ENCODE assay signal across 12 cellular contexts in the genomic region with DNA sequence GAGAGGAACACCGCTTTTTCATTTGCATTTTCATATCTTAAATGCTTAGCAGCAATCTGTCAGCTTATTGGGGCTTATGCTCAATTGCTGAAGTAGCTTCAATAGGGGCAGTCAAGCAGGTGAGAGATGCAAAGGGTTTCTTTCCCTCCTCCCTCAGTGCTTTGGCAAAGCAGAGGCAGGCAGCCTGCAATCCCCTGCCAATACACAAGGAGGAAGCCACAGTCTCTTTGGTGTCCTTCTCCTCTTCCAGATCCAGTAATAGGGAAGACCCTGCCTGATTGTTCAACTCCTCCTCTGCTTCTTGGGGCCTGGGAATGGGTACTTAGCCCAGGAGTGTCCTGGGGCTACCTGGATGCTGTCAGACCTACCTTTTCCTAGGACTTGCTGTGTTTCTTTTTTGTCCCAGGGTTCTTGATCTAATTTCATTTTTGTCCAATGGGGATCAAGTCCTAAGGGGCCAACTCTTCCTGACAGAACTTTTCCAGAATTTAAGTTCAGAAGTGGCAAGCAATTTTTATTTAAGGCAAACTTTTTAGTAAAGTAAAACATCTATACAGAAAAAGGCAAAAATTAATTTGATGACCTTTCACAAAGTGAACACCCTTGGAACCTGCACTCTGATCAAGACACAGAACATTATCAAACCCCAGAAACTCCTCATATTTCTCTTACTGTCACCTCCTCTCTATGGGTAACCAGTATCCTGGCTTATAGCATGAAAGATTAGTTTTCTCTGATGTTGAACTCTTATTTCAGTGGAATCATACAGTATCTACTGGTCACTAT.
A peak's percentile ranks its signal among the peaks of the same experiment; 100 is the strongest.
DNase-seq lines count a peak whose midpoint lies in the region; ATAC-seq and TF ChIP-seq lines count a peak whose summit lies in the region.
"Had no signal": no experiment of that assay in that cellular context is flagged by ENCODE, and none has a peak within 500 bp of the region (broad histone marks: within the 10 kb centered on the region; RNA-seq: fewer than 3 reads in every experiment).

No MANE protein-coding gene starts in this region.

- H3K27me3 ChIP-seq in A673 (replicated peaks; ENCODE audit: insufficient read depth, low read depth, low read length, poor library complexity), result no peaks in the 10 kb centered on the region
- H3K27me3 ChIP-seq in HCT116 (ENCODE audit: insufficient read depth, low read length), result no peaks in the 10 kb centered on the region
- H3K27me3 ChIP-seq in iPS DF 6.9 (ENCODE audit: control insufficient read depth, insufficient read depth, low read length), result no peaks in the 10 kb centered on the region

- POLR2A ChIA-PET in A673 (lab: Charles Lee; ENCODE audit: low non-redundant PET) (no interaction called here), HCT116 (lab: Charles Lee) (interaction anchor here (0.6 kb wide), 1 partner anchor 68 kb away, joined by 3 read pairs; no protein-coding TSS in a partner anchor), WTC11 (lab: Charles Lee) (no interaction called here)

- peak; percentile 47; the same call in 1 of the 2 replicates for TF ChIP-seq RAD21 in HCT116 (IDR thresholded peaks at IDR 0.05; ENCODE audit: low read depth)

- H3K4me1 ChIP-seq in A673 (ENCODE audit: insufficient read depth, low read length, poor library complexity, severe bottlenecking) (no peaks in the 10 kb centered on the region), HCT116 (ENCODE audit: control insufficient read depth in 1 of 2, insufficient read depth in 2 of 2, low read length in 2 of 2) (peaks cover 18 to 27% of the 10 kb centered on the region in 2 experiments; a peak in 3 of 4 replicates), iPS DF 6.9 (ENCODE audit: control insufficient read depth, insufficient read depth, low read length) (no peaks in the 10 kb centered on the region)

- H3K9me3 ChIP-seq in A673 (ENCODE audit: low read depth, low read length, poor library complexity, severe bottlenecking), result no peaks in the 10 kb centered on the region
- H3K9me3 ChIP-seq in HCT116 (ENCODE audit: control insufficient read depth in 1 of 2, insufficient read depth in 1 of 2, low read depth in 1 of 2, low read length in 2 of 2), result no peaks in the 10 kb centered on the region
- H3K9me3 ChIP-seq in iPS DF 6.9 (ENCODE audit: control insufficient read depth, insufficient read depth, low read length), result no peaks in the 10 kb centered on the region

- no peak overlapping the region for H2AFZ ChIP-seq in HCT116 (ENCODE audit: low read depth, low read length, poor library complexity, severe bottlenecking)

- no peaks in the 10 kb centered on the region for H3K79me2 ChIP-seq in HCT116 (ENCODE audit: insufficient read depth, low read length)

- no peaks in the 10 kb centered on the region for H3K9me3 Mint-ChIP-seq in WTC11
- H3K9me3 Mint-ChIP-seq: activated naive CD4-positive, alpha-beta T cell treated with anti-CD3 and anti-CD28 coated beads, Interleukin-2, amount 50 U/mL, for 24 hours; central memory CD8-positive, alpha-beta T cell had no signal

- 0 out of 2 replicates have a peak overlapping the region, but pooled peaks have one; percentile 18 for H3K27ac Mint-ChIP-seq in WTC11
- H3K27ac Mint-ChIP-seq: activated naive CD4-positive, alpha-beta T cell treated with anti-CD3 and anti-CD28 coated beads, Interleukin-2, amount 50 U/mL, for 24 hours had no signal

- no CpG with 5 or more reads among the region's 1 CpG for WGBS in iPS DF 6.9 (ENCODE audit: insufficient coverage, insufficient read length)

- no peak overlapping the region for H3K4me3 ChIP-seq in A673 (ENCODE audit: low read depth, low read length, poor library complexity, severe bottlenecking)
- H3K4me3 ChIP-seq in HCT116 (replicated peaks in 1 of 2; ENCODE audit: low read depth in 1 of 2, low read length in 2 of 2), result no peak overlapping the region
- H3K4me3 ChIP-seq in iPS DF 6.9 (ENCODE audit: low read length), result no peak overlapping the region

- TF ChIP-seq CTCF in A673 (conservative IDR thresholded peaks at IDR 0.05; ENCODE audit: low read depth, low read length), result peak; percentile 32; the same call in 1 of the 2 replicates
- TF ChIP-seq CTCF in HCT116 (IDR thresholded peaks at IDR 0.05 in 2 of 3, conservative IDR thresholded peaks at IDR 0.05 in 1 of 3; ENCODE audit: borderline replicate concordance in 1 of 3, insufficient read depth in 1 of 3, low read depth in 2 of 3, low read length in 2 of 3), result peak in 2 of 3 experiments; percentile 36 to 61; a peak in 4 of 6 replicates
- TF ChIP-seq CTCF in WTC11 (IDR thresholded peaks at IDR 0.05), result no peak

- H3K36me3 ChIP-seq in A673 (ENCODE audit: insufficient read depth, low read length, poor library complexity, severe bottlenecking) (no peaks in the 10 kb centered on the region), HCT116 (ENCODE audit: control insufficient read depth in 1 of 2, insufficient read depth in 2 of 2, low read length in 2 of 2) (peaks cover 0 to 2% of the 10 kb centered on the region in 2 experiments; a peak in 2 of 4 replicates), iPS DF 6.9 (ENCODE audit: control insufficient read depth, insufficient read depth, low read length) (no peaks in the 10 kb centered on the region)

- ATAC-seq in HCT116 (peak; percentile 89), WTC11 (peak; percentile 100)

- no peak overlapping the region for H3K4me2 ChIP-seq in HCT116 (ENCODE audit: low read length)

- intact Hi-C loops in A673 (cut with micrococcal nuclease; ENCODE audit: unreplicated experiment), result no loop called here
- intact Hi-C loops in HCT116 (cut with micrococcal nuclease), result no loop called here

- no TSS peak for BruUV-seq in A673 (replicated peaks; lab: Mats Ljungman, UMichigan)
- no TSS peak for BruUV-seq in HCT116 (replicated peaks; lab: Mats Ljungman, UMichigan)

- H3K9ac ChIP-seq in HCT116 (ENCODE audit: low read length), result no peak overlapping the region

- CTCF ChIA-PET in A673 (lab: Charles Lee), result no interaction called here
- CTCF ChIA-PET in HCT116 (lab: Charles Lee), result interaction anchor here (1.4 kb wide), 2 partner anchors 16 kb away, joined by 3 to 5 read pairs; no protein-coding TSS in a partner anchor
- CTCF ChIA-PET in WTC11 (lab: Charles Lee), result interaction anchor here (0.7 kb wide), 1 partner anchor 16 kb away, joined by 3 read pairs; no protein-coding TSS in a partner anchor

- H4K20me1 ChIP-seq in HCT116 (ENCODE audit: insufficient read depth), result no peaks in the 10 kb centered on the region

- H3K4me3 Mint-ChIP-seq in WTC11, result no peak overlapping the region
- H3K4me3 Mint-ChIP-seq: activated naive CD4-positive, alpha-beta T cell treated with anti-CD3 and anti-CD28 coated beads, Interleukin-2, amount 50 U/mL, for 24 hours; central memory CD8-positive, alpha-beta T cell had no signal

- no peak for TF ChIP-seq POLR2A in HCT116 (IDR thresholded peaks at IDR 0.05; ENCODE audit: borderline replicate concordance, extremely low read depth, insufficient read depth, insufficient read length)

- RAD21 ChIA-PET in HCT116 (lab: Charles Lee; ENCODE audit: low non-redundant PET in 1 of 2, low total read pairs in 2 of 2, uncharacterized antibody in 2 of 2, unreplicated experiment in 2 of 2), result no interaction called here

- no peaks in the 10 kb centered on the region for H3K27me3 Mint-ChIP-seq in WTC11 (ENCODE audit: low read depth)
- H3K27me3 Mint-ChIP-seq: activated naive CD4-positive, alpha-beta T cell treated with anti-CD3 and anti-CD28 coated beads, Interleukin-2, amount 50 U/mL, for 24 hours; central memory CD8-positive, alpha-beta T cell had no signal

- peak; percentile 22 for DNase-seq in A673 (ENCODE audit: low spot score)
- no peak for DNase-seq in HCT116 (ENCODE audit: low read depth, low spot score)
- peak; percentile 34 for DNase-seq in WTC11 (ENCODE audit: low spot score)
- DNase-seq in iPS DF 6.9 (ENCODE audit: low read depth, low spot score), result peak; percentile 16
- DNase-seq in OCI-M2 (lab: John Stamatoyannopoulos, UW; ENCODE audit: unreplicated experiment), result no peak
- DNase-seq in stimulated activated CD4-positive, alpha-beta T cell treated with anti-CD3 and anti-CD28 coated beads, Interleukin-2, amount 100 ng/mL, for 48 hours, result no peak
- DNase-seq in AG08395 (ENCODE audit: low spot score), result no peak
- no peak for DNase-seq in SKM-1 (lab: John Stamatoyannopoulos, UW; ENCODE audit: unreplicated experiment)
- DNase-seq: midbrain, NCI-H1092 had no signal

- no peaks in the 10 kb centered on the region for H3K9me2 ChIP-seq in HCT116 (ENCODE audit: insufficient read depth)

- H3K27ac ChIP-seq in A673 (ENCODE audit: low read depth, low read length, poor library complexity, severe bottlenecking) (no peak overlapping the region), HCT116 (ENCODE audit: low read depth, low read length) (no peak overlapping the region), iPS DF 6.9 (ENCODE audit: low read length) (no peak overlapping the region)

- peaks cover 5% of the 10 kb centered on the region; the same call in 1 of the 2 replicates for H3K4me1 Mint-ChIP-seq in WTC11
- H3K4me1 Mint-ChIP-seq: activated naive CD4-positive, alpha-beta T cell treated with anti-CD3 and anti-CD28 coated beads, Interleukin-2, amount 50 U/mL, for 24 hours had no signal

- no peaks in the 10 kb centered on the region for H3K36me3 Mint-ChIP-seq in WTC11

TF ChIP-seq in HCT116, 20 proteins besides CTCF, POLR2A, EP300 and RAD21:
- TF ChIP-seq, protein P1, sequence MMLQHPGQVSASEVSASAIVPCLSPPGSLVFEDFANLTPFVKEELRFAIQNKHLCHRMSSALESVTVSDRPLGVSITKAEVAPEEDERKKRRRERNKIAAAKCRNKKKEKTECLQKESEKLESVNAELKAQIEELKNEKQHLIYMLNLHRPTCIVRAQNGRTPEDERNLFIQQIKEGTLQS (IDR thresholded peaks at IDR 0.05), result no peak
- 0 out of 2 replicates have a peak, but pooled peaks have one; percentile 11 for TF ChIP-seq POLR2AphosphoS5 (IDR thresholded peaks at IDR 0.05; ENCODE audit: low read depth, low read length)

TF ChIP-seq in WTC11, 78 proteins besides CTCF, POLR2A, EP300 and RAD21:
- TF ChIP-seq, protein P2, sequence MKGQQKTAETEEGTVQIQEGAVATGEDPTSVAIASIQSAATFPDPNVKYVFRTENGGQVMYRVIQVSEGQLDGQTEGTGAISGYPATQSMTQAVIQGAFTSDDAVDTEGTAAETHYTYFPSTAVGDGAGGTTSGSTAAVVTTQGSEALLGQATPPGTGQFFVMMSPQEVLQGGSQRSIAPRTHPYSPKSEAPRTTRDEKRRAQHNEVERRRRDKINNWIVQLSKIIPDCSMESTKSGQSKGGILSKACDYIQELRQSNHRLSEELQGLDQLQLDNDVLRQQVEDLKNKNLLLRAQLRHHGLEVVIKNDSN (CRISPR knock-in tag; IDR thresholded peaks at IDR 0.05), result no peak

Comparison
In these comparisons a context has a peak if more than half of its experiments do, and no peak if none do; other contexts are left out.
1. DNase-seq: peak in A673 (single experiment), WTC11 (single experiment) and iPS DF 6.9 (single experiment); none in HCT116 (single experiment), OCI-M2 (single experiment), stimulated activated CD4-positive, alpha-beta T cell treated with anti-CD3 and anti-CD28 coated beads, Interleukin-2, amount 100 ng/mL, for 48 hours (0 of 2), AG08395 (single experiment) and SKM-1 (single experiment).